Comparison of ENCODE assay signal across 1 cellular context in the genomic region with DNA sequence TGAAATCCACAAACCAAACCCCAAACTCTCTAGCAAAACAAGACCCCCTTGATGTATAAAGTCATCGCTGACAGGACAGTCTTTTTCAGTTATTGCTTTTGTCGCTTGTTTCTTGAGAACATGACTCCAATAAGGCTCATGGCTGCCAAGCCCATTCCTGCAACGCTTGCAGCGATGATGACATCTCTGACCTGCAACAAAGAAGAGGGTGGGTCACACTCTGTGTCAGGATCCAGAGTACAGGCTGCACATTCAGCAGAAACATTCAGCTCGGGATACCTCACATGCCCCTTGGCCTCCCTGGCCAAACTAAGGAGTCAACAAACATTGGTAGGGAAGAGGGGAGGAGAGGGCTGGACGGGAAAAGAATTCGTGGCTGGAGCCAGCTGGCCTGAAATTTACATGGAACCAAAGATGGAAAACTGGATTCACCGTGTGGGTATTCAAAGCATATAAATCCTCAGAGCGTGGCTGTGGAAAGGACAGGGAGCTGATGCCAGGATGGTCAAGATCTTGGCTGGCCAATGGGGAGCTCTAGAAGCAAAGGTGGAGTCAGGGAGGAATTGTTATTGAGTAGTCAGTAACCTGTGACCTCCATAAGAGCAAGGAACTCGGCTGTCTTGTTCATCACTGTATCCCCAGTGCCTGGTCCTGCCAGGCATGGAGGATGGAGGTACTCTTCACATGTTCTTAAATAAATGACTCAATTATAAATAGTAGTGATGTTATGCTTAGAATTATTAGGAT.
TF ChIP-seq lines count a peak whose summit lies in the region.

No MANE protein-coding gene starts in this region.

TF ChIP-seq in HepG2, 621 proteins besides CTCF, POLR2A, EP300 and RAD21 (continued from another document and continues in another):
- TF ChIP-seq, protein P1, sequence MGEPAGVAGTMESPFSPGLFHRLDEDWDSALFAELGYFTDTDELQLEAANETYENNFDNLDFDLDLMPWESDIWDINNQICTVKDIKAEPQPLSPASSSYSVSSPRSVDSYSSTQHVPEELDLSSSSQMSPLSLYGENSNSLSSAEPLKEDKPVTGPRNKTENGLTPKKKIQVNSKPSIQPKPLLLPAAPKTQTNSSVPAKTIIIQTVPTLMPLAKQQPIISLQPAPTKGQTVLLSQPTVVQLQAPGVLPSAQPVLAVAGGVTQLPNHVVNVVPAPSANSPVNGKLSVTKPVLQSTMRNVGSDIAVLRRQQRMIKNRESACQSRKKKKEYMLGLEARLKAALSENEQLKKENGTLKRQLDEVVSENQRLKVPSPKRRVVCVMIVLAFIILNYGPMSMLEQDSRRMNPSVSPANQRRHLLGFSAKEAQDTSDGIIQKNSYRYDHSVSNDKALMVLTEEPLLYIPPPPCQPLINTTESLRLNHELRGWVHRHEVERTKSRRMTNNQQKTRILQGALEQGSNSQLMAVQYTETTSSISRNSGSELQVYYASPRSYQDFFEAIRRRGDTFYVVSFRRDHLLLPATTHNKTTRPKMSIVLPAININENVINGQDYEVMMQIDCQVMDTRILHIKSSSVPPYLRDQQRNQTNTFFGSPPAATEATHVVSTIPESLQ (CRISPR knock-in tag; conservative IDR thresholded peaks at IDR 0.05), result no peak
- TF ChIP-seq HNRNPLL (IDR thresholded peaks at IDR 0.05; ENCODE audit: low read depth, low read length, poor library complexity, severe bottlenecking) (no peak), RFX3 (CRISPR knock-in tag; IDR thresholded peaks at IDR 0.05) (no peak), POLR2AphosphoS5 (IDR thresholded peaks at IDR 0.05; ENCODE audit: low read depth, low read length) (no peak), GTF2F1 (IDR thresholded peaks at IDR 0.05; ENCODE audit: low read length) (no peak), ZFP36L2 (CRISPR knock-in tag; IDR thresholded peaks at IDR 0.05) (no peak), ZNF749 (CRISPR knock-in tag; IDR thresholded peaks at IDR 0.05; ENCODE audit: borderline replicate concordance) (0 out of 2 replicates have a peak, but pooled peaks have one; percentile 43), POGZ (CRISPR knock-in tag; IDR thresholded peaks at IDR 0.05) (no peak), NONO (IDR thresholded peaks at IDR 0.05) (no peak), NONO (CRISPR knock-in tag; conservative IDR thresholded peaks at IDR 0.05) (0 out of 2 replicates have a peak, but pooled peaks have one; percentile 7), ZNF30 (CRISPR knock-in tag; IDR thresholded peaks at IDR 0.05) (no peak), ZNF441 (CRISPR knock-in tag; IDR thresholded peaks at IDR 0.05; ENCODE audit: borderline replicate concordance) (no peak), FOXA3 (CRISPR knock-in tag; IDR thresholded peaks at IDR 0.05) (peak; percentile 52; the same call in 1 of the 2 replicates), ZNF234 (CRISPR knock-in tag; conservative IDR thresholded peaks at IDR 0.05) (no peak), ZNF792 (CRISPR knock-in tag; IDR thresholded peaks at IDR 0.05) (0 out of 2 replicates have a peak, but pooled peaks have one; percentile 21), HIVEP1 (CRISPR knock-in tag; IDR thresholded peaks at IDR 0.05) (peak; percentile 54; the same call in 1 of the 2 replicates), ZNF256 (CRISPR knock-in tag; conservative IDR thresholded peaks at IDR 0.05) (no peak), ZNF274 (CRISPR knock-in tag; IDR thresholded peaks at IDR 0.05) (no peak), HNRNPL (IDR thresholded peaks at IDR 0.05; ENCODE audit: low read depth, low read length) (no peak), ZNF460 (CRISPR knock-in tag; IDR thresholded peaks at IDR 0.05; ENCODE audit: borderline replicate concordance) (no peak), FOXM1 (CRISPR knock-in tag; IDR thresholded peaks at IDR 0.05) (no peak), NRL (CRISPR knock-in tag; IDR thresholded peaks at IDR 0.05; ENCODE audit: borderline replicate concordance) (no peak), TGIF2 (CRISPR knock-in tag; IDR thresholded peaks at IDR 0.05) (no peak; the same call in 1 of the 2 replicates), ZNF670 (CRISPR knock-in tag; IDR thresholded peaks at IDR 0.05; ENCODE audit: borderline replicate concordance) (no peak), SETDB1 (CRISPR knock-in tag; IDR thresholded peaks at IDR 0.05; ENCODE audit: borderline replicate concordance) (no peak), PHF8 (CRISPR knock-in tag; IDR thresholded peaks at IDR 0.05) (peak; percentile 24; the same call in 1 of the 2 replicates), ZNF343 (CRISPR knock-in tag; IDR thresholded peaks at IDR 0.05) (no peak), HNRNPUL1 (IDR thresholded peaks at IDR 0.05; ENCODE audit: low read depth, low read length) (no peak), TAF1 (CRISPR knock-in tag; IDR thresholded peaks at IDR 0.05) (no peak), MEIS2 (CRISPR knock-in tag; IDR thresholded peaks at IDR 0.05) (no peak), ZNF660 (CRISPR knock-in tag; IDR thresholded peaks at IDR 0.05; ENCODE audit: borderline replicate concordance, low read depth) (no peak)
- TF ChIP-seq, protein P2, sequence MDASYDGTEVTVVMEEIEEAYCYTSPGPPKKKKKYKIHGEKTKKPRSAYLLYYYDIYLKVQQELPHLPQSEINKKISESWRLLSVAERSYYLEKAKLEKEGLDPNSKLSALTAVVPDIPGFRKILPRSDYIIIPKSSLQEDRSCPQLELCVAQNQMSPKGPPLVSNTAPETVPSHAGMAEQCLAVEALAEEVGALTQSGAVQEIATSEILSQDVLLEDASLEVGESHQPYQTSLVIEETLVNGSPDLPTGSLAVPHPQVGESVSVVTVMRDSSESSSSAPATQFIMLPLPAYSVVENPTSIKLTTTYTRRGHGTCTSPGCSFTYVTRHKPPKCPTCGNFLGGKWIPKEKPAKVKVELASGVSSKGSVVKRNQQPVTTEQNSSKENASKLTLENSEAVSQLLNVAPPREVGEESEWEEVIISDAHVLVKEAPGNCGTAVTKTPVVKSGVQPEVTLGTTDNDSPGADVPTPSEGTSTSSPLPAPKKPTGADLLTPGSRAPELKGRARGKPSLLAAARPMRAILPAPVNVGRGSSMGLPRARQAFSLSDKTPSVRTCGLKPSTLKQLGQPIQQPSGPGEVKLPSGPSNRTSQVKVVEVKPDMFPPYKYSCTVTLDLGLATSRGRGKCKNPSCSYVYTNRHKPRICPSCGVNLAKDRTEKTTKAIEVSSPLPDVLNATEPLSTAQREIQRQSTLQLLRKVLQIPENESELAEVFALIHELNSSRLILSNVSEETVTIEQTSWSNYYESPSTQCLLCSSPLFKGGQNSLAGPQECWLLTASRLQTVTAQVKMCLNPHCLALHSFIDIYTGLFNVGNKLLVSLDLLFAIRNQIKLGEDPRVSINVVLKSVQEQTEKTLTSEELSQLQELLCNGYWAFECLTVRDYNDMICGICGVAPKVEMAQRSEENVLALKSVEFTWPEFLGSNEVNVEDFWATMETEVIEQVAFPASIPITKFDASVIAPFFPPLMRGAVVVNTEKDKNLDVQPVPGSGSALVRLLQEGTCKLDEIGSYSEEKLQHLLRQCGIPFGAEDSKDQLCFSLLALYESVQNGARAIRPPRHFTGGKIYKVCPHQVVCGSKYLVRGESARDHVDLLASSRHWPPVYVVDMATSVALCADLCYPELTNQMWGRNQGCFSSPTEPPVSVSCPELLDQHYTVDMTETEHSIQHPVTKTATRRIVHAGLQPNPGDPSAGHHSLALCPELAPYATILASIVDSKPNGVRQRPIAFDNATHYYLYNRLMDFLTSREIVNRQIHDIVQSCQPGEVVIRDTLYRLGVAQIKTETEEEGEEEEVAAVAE (CRISPR knock-in tag; IDR thresholded peaks at IDR 0.05; ENCODE audit: borderline replicate concordance), result 0 out of 2 replicates have a peak, but pooled peaks have one; percentile 47
- TF ChIP-seq, protein P3, sequence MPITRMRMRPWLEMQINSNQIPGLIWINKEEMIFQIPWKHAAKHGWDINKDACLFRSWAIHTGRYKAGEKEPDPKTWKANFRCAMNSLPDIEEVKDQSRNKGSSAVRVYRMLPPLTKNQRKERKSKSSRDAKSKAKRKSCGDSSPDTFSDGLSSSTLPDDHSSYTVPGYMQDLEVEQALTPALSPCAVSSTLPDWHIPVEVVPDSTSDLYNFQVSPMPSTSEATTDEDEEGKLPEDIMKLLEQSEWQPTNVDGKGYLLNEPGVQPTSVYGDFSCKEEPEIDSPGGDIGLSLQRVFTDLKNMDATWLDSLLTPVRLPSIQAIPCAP (CRISPR knock-in tag; IDR thresholded peaks at IDR 0.05; ENCODE audit: low read depth), result no peak
- TF ChIP-seq, protein P4, sequence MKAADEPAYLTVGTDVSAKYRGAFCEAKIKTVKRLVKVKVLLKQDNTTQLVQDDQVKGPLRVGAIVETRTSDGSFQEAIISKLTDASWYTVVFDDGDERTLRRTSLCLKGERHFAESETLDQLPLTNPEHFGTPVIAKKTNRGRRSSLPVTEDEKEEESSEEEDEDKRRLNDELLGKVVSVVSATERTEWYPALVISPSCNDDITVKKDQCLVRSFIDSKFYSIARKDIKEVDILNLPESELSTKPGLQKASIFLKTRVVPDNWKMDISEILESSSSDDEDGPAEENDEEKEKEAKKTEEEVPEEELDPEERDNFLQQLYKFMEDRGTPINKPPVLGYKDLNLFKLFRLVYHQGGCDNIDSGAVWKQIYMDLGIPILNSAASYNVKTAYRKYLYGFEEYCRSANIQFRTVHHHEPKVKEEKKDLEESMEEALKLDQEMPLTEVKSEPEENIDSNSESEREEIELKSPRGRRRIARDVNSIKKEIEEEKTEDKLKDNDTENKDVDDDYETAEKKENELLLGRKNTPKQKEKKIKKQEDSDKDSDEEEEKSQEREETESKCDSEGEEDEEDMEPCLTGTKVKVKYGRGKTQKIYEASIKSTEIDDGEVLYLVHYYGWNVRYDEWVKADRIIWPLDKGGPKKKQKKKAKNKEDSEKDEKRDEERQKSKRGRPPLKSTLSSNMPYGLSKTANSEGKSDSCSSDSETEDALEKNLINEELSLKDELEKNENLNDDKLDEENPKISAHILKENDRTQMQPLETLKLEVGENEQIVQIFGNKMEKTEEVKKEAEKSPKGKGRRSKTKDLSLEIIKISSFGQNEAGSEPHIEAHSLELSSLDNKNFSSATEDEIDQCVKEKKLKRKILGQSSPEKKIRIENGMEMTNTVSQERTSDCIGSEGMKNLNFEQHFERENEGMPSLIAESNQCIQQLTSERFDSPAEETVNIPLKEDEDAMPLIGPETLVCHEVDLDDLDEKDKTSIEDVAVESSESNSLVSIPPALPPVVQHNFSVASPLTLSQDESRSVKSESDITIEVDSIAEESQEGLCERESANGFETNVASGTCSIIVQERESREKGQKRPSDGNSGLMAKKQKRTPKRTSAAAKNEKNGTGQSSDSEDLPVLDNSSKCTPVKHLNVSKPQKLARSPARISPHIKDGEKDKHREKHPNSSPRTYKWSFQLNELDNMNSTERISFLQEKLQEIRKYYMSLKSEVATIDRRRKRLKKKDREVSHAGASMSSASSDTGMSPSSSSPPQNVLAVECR (CRISPR knock-in tag; IDR thresholded peaks at IDR 0.05; ENCODE audit: borderline replicate concordance), result peak; percentile 35; the same call in 1 of the 2 replicates
- TF ChIP-seq, protein P5, sequence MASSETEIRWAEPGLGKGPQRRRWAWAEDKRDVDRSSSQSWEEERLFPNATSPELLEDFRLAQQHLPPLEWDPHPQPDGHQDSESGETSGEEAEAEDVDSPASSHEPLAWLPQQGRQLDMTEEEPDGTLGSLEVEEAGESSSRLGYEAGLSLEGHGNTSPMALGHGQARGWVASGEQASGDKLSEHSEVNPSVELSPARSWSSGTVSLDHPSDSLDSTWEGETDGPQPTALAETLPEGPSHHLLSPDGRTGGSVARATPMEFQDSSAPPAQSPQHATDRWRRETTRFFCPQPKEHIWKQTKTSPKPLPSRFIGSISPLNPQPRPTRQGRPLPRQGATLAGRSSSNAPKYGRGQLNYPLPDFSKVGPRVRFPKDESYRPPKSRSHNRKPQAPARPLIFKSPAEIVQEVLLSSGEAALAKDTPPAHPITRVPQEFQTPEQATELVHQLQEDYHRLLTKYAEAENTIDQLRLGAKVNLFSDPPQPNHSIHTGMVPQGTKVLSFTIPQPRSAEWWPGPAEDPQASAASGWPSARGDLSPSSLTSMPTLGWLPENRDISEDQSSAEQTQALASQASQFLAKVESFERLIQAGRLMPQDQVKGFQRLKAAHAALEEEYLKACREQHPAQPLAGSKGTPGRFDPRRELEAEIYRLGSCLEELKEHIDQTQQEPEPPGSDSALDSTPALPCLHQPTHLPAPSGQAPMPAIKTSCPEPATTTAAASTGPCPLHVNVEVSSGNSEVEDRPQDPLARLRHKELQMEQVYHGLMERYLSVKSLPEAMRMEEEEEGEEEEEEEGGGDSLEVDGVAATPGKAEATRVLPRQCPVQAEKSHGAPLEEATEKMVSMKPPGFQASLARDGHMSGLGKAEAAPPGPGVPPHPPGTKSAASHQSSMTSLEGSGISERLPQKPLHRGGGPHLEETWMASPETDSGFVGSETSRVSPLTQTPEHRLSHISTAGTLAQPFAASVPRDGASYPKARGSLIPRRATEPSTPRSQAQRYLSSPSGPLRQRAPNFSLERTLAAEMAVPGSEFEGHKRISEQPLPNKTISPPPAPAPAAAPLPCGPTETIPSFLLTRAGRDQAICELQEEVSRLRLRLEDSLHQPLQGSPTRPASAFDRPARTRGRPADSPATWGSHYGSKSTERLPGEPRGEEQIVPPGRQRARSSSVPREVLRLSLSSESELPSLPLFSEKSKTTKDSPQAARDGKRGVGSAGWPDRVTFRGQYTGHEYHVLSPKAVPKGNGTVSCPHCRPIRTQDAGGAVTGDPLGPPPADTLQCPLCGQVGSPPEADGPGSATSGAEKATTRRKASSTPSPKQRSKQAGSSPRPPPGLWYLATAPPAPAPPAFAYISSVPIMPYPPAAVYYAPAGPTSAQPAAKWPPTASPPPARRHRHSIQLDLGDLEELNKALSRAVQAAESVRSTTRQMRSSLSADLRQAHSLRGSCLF (CRISPR knock-in tag; IDR thresholded peaks at IDR 0.05; ENCODE audit: borderline replicate concordance), result no peak
- TF ChIP-seq, protein P6, sequence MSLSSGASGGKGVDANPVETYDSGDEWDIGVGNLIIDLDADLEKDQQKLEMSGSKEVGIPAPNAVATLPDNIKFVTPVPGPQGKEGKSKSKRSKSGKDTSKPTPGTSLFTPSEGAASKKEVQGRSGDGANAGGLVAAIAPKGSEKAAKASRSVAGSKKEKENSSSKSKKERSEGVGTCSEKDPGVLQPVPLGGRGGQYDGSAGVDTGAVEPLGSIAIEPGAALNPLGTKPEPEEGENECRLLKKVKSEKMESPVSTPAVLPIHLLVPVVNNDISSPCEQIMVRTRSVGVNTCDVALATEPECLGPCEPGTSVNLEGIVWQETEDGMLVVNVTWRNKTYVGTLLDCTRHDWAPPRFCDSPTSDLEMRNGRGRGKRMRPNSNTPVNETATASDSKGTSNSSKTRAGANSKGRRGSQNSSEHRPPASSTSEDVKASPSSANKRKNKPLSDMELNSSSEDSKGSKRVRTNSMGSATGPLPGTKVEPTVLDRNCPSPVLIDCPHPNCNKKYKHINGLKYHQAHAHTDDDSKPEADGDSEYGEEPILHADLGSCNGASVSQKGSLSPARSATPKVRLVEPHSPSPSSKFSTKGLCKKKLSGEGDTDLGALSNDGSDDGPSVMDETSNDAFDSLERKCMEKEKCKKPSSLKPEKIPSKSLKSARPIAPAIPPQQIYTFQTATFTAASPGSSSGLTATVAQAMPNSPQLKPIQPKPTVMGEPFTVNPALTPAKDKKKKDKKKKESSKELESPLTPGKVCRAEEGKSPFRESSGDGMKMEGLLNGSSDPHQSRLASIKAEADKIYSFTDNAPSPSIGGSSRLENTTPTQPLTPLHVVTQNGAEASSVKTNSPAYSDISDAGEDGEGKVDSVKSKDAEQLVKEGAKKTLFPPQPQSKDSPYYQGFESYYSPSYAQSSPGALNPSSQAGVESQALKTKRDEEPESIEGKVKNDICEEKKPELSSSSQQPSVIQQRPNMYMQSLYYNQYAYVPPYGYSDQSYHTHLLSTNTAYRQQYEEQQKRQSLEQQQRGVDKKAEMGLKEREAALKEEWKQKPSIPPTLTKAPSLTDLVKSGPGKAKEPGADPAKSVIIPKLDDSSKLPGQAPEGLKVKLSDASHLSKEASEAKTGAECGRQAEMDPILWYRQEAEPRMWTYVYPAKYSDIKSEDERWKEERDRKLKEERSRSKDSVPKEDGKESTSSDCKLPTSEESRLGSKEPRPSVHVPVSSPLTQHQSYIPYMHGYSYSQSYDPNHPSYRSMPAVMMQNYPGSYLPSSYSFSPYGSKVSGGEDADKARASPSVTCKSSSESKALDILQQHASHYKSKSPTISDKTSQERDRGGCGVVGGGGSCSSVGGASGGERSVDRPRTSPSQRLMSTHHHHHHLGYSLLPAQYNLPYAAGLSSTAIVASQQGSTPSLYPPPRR (CRISPR knock-in tag; IDR thresholded peaks at IDR 0.05; ENCODE audit: borderline replicate concordance), result no peak
